In the genomic region with DNA sequence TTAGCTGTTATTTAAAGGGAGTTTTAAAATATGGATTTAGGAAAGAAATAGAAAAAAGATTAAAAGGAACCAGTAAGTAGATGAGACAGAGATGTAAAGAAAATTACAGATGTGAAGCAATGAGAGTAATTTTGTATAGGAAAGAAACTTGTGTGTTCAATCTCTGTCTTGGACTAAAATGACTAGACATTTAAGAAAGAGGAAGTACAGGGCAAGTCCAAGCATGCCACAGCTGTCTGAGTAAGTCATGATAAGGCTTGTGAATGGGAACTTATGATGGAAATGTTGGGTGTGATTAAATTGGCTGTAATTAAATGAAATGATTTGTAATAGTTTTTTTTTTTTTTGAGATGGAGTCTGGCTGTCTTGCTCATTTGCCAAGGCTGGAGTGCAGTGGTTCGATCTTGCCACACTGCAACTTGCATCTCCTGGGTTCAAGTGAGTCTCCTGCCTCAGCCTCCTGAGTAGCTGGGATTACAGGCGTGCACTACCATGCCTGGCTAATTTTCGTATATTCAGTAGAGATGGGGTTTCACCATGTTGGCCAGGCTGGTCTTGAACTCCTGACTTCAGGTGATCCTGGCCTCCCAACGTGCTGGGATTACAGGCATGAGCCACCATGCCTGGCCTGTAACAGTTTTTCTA, we compare ENCODE assay signal across 1 cellular context.
TF ChIP-seq lines count a peak whose summit lies in the region.

No MANE protein-coding gene starts in this region.

TF ChIP-seq in GM12878, 131 proteins besides CTCF, POLR2A, EP300 and RAD21 (continued from another document):
- TF ChIP-seq, protein P1, sequence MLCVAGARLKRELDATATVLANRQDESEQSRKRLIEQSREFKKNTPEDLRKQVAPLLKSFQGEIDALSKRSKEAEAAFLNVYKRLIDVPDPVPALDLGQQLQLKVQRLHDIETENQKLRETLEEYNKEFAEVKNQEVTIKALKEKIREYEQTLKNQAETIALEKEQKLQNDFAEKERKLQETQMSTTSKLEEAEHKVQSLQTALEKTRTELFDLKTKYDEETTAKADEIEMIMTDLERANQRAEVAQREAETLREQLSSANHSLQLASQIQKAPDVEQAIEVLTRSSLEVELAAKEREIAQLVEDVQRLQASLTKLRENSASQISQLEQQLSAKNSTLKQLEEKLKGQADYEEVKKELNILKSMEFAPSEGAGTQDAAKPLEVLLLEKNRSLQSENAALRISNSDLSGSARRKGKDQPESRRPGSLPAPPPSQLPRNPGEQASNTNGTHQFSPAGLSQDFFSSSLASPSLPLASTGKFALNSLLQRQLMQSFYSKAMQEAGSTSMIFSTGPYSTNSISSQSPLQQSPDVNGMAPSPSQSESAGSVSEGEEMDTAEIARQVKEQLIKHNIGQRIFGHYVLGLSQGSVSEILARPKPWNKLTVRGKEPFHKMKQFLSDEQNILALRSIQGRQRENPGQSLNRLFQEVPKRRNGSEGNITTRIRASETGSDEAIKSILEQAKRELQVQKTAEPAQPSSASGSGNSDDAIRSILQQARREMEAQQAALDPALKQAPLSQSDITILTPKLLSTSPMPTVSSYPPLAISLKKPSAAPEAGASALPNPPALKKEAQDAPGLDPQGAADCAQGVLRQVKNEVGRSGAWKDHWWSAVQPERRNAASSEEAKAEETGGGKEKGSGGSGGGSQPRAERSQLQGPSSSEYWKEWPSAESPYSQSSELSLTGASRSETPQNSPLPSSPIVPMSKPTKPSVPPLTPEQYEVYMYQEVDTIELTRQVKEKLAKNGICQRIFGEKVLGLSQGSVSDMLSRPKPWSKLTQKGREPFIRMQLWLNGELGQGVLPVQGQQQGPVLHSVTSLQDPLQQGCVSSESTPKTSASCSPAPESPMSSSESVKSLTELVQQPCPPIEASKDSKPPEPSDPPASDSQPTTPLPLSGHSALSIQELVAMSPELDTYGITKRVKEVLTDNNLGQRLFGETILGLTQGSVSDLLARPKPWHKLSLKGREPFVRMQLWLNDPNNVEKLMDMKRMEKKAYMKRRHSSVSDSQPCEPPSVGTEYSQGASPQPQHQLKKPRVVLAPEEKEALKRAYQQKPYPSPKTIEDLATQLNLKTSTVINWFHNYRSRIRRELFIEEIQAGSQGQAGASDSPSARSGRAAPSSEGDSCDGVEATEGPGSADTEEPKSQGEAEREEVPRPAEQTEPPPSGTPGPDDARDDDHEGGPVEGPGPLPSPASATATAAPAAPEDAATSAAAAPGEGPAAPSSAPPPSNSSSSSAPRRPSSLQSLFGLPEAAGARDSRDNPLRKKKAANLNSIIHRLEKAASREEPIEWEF (IDR thresholded peaks at IDR 0.05; ENCODE audit: insufficient replicate concordance, low read depth, low read length) = no peak
- TF ChIP-seq IKZF2 (IDR thresholded peaks at IDR 0.05) = peak; percentile 58 to 63; a peak in 3 of 4 replicates
- TF ChIP-seq, protein P2, sequence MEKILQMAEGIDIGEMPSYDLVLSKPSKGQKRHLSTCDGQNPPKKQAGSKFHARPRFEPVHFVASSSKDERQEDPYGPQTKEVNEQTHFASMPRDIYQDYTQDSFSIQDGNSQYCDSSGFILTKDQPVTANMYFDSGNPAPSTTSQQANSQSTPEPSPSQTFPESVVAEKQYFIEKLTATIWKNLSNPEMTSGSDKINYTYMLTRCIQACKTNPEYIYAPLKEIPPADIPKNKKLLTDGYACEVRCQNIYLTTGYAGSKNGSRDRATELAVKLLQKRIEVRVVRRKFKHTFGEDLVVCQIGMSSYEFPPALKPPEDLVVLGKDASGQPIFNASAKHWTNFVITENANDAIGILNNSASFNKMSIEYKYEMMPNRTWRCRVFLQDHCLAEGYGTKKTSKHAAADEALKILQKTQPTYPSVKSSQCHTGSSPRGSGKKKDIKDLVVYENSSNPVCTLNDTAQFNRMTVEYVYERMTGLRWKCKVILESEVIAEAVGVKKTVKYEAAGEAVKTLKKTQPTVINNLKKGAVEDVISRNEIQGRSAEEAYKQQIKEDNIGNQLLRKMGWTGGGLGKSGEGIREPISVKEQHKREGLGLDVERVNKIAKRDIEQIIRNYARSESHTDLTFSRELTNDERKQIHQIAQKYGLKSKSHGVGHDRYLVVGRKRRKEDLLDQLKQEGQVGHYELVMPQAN (conservative IDR thresholded peaks at IDR 0.05) = no peak
- TF ChIP-seq SREBF1 (IDR thresholded peaks at IDR 0.05; ENCODE audit: low read length) = no peak
- no peak for TF ChIP-seq RFX5 (IDR thresholded peaks at IDR 0.05; ENCODE audit: low read depth, low read length)
- peak; percentile 72; the same call in 1 of the 2 replicates for TF ChIP-seq SPI1 (IDR thresholded peaks at IDR 0.05; ENCODE audit: borderline replicate concordance, insufficient read depth, low read depth, low read length)
- TF ChIP-seq MEF2A (IDR thresholded peaks at IDR 0.05; ENCODE audit: insufficient read depth, low read depth, low read length) = peak; percentile 36; the same call in 1 of the 2 replicates
- TF ChIP-seq RELA (IDR thresholded peaks at IDR 0.05; ENCODE audit: borderline replicate concordance, partially characterized antibody) = no peak
- no peak for TF ChIP-seq MYC (IDR thresholded peaks at IDR 0.05; ENCODE audit: insufficient read depth, insufficient read length, insufficient replicate concordance, low read length, severe bottlenecking)
- no peak for TF ChIP-seq ZNF217 (IDR thresholded peaks at IDR 0.05)
- TF ChIP-seq ZZZ3 (IDR thresholded peaks at IDR 0.05; ENCODE audit: control insufficient read depth, insufficient read length, low read depth) = no peak
- TF ChIP-seq HDGF (IDR thresholded peaks at IDR 0.05) = no peak
- peak; percentile 51; the same call in 1 of the 2 replicates for TF ChIP-seq MTA2 (IDR thresholded peaks at IDR 0.05; ENCODE audit: low read depth)
- TF ChIP-seq YBX1 (IDR thresholded peaks at IDR 0.05) = no peak
- peak in 1 of 2 experiments; percentile 89; a peak in 2 of 4 replicates for TF ChIP-seq ETV6 (conservative IDR thresholded peaks at IDR 0.05 in 1 of 2, IDR thresholded peaks at IDR 0.05 in 1 of 2; ENCODE audit: borderline replicate concordance in 1 of 2, low read depth in 1 of 2)
- TF ChIP-seq, protein P3, sequence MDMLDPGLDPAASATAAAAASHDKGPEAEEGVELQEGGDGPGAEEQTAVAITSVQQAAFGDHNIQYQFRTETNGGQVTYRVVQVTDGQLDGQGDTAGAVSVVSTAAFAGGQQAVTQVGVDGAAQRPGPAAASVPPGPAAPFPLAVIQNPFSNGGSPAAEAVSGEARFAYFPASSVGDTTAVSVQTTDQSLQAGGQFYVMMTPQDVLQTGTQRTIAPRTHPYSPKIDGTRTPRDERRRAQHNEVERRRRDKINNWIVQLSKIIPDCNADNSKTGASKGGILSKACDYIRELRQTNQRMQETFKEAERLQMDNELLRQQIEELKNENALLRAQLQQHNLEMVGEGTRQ (IDR thresholded peaks at IDR 0.05; ENCODE audit: borderline replicate concordance, low read depth, low read length) = no peak
- TF ChIP-seq, protein P4, sequence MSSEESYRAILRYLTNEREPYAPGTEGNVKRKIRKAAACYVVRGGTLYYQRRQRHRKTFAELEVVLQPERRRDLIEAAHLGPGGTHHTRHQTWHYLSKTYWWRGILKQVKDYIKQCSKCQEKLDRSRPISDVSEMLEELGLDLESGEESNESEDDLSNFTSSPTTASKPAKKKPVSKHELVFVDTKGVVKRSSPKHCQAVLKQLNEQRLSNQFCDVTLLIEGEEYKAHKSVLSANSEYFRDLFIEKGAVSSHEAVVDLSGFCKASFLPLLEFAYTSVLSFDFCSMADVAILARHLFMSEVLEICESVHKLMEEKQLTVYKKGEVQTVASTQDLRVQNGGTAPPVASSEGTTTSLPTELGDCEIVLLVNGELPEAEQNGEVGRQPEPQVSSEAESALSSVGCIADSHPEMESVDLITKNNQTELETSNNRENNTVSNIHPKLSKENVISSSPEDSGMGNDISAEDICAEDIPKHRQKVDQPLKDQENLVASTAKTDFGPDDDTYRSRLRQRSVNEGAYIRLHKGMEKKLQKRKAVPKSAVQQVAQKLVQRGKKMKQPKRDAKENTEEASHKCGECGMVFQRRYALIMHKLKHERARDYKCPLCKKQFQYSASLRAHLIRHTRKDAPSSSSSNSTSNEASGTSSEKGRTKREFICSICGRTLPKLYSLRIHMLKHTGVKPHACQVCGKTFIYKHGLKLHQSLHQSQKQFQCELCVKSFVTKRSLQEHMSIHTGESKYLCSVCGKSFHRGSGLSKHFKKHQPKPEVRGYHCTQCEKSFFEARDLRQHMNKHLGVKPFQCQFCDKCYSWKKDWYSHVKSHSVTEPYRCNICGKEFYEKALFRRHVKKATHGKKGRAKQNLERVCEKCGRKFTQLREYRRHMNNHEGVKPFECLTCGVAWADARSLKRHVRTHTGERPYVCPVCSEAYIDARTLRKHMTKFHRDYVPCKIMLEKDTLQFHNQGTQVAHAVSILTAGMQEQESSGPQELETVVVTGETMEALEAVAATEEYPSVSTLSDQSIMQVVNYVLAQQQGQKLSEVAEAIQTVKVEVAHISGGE (CRISPR knock-in tag; IDR thresholded peaks at IDR 0.05) = no peak
- TF ChIP-seq FOXM1 (IDR thresholded peaks at IDR 0.05; ENCODE audit: low read depth, low read length) = peak; percentile 64; the same call in 1 of the 2 replicates
- TF ChIP-seq NR2F1 (conservative IDR thresholded peaks at IDR 0.05) = no peak
- TF ChIP-seq MEF2B (IDR thresholded peaks at IDR 0.05; ENCODE audit: partially characterized antibody, poor library complexity, severe bottlenecking) = peak; percentile 12
- TF ChIP-seq MTA3 (IDR thresholded peaks at IDR 0.05; ENCODE audit: borderline replicate concordance, low read length) = no peak
- no peak for TF ChIP-seq HDAC6 (IDR thresholded peaks at IDR 0.05; ENCODE audit: unreplicated experiment)
TF ChIP-seq in GM12878: peak in this region for 23.
